1 cellular context compared by ENCODE assay signal in genomic region chr12:49417558-49417957, GRCh38.
TF ChIP-seq lines count a peak whose summit lies in the region.

No MANE protein-coding gene starts in this region.

TF ChIP-seq in HepG2, 621 proteins besides CTCF, POLR2A, EP300 and RAD21 (continued from another document):
- no peak for TF ChIP-seq KIAA2018 (CRISPR knock-in tag; IDR thresholded peaks at IDR 0.05; ENCODE audit: borderline replicate concordance)
- TF ChIP-seq ZNF550 (CRISPR knock-in tag; IDR thresholded peaks at IDR 0.05; ENCODE audit: borderline replicate concordance): no peak
- no peak for TF ChIP-seq ZNF614 (CRISPR knock-in tag; IDR thresholded peaks at IDR 0.05; ENCODE audit: borderline replicate concordance)
- TF ChIP-seq SOX6 (IDR thresholded peaks at IDR 0.05): no peak
- TF ChIP-seq SOX6 (CRISPR knock-in tag; IDR thresholded peaks at IDR 0.05): peak; percentile 33; the same call in 1 of the 2 replicates
- no peak for TF ChIP-seq ZNF326 (CRISPR knock-in tag; IDR thresholded peaks at IDR 0.05; ENCODE audit: borderline replicate concordance)
- TF ChIP-seq, protein P1, sequence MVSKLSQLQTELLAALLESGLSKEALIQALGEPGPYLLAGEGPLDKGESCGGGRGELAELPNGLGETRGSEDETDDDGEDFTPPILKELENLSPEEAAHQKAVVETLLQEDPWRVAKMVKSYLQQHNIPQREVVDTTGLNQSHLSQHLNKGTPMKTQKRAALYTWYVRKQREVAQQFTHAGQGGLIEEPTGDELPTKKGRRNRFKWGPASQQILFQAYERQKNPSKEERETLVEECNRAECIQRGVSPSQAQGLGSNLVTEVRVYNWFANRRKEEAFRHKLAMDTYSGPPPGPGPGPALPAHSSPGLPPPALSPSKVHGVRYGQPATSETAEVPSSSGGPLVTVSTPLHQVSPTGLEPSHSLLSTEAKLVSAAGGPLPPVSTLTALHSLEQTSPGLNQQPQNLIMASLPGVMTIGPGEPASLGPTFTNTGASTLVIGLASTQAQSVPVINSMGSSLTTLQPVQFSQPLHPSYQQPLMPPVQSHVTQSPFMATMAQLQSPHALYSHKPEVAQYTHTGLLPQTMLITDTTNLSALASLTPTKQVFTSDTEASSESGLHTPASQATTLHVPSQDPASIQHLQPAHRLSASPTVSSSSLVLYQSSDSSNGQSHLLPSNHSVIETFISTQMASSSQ (IDR thresholded peaks at IDR 0.05; ENCODE audit: low read depth): 0 out of 2 replicates have a peak, but pooled peaks have one; percentile 14
- TF ChIP-seq, protein P1 (CRISPR knock-in tag; IDR thresholded peaks at IDR 0.05; ENCODE audit: borderline replicate concordance): peak; percentile 37; the same call in 1 of the 2 replicates
- no peak for TF ChIP-seq SOX13 (IDR thresholded peaks at IDR 0.05)
- peak in 1 of 2 experiments; percentile 75; a peak in 2 of 4 replicates for TF ChIP-seq SOX13 (CRISPR knock-in tag; conservative IDR thresholded peaks at IDR 0.05 in 1 of 2, IDR thresholded peaks at IDR 0.05 in 1 of 2)
- TF ChIP-seq SOX5 (CRISPR knock-in tag; IDR thresholded peaks at IDR 0.05; ENCODE audit: borderline replicate concordance): peak; percentile 58; the same call in 1 of the 2 replicates
- TF ChIP-seq SATB2 (CRISPR knock-in tag; IDR thresholded peaks at IDR 0.05): no peak
- TF ChIP-seq, protein P2, sequence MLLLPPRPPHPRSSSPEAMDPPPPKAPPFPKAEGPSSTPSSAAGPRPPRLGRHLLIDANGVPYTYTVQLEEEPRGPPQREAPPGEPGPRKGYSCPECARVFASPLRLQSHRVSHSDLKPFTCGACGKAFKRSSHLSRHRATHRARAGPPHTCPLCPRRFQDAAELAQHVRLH (CRISPR knock-in tag; IDR thresholded peaks at IDR 0.05; ENCODE audit: borderline replicate concordance, low read depth): no peak
- TF ChIP-seq, protein P3, sequence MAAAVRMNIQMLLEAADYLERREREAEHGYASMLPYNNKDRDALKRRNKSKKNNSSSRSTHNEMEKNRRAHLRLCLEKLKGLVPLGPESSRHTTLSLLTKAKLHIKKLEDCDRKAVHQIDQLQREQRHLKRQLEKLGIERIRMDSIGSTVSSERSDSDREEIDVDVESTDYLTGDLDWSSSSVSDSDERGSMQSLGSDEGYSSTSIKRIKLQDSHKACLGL (CRISPR knock-in tag; IDR thresholded peaks at IDR 0.05): no peak
- TF ChIP-seq GATAD2A (CRISPR knock-in tag; IDR thresholded peaks at IDR 0.05): 0 out of 2 replicates have a peak, but pooled peaks have one; percentile 20
- 0 out of 2 replicates have a peak, but pooled peaks have one; percentile 31 for TF ChIP-seq CEBPG (CRISPR knock-in tag; IDR thresholded peaks at IDR 0.05)
- no peak for TF ChIP-seq NFYB (CRISPR knock-in tag; IDR thresholded peaks at IDR 0.05)
- no peak for TF ChIP-seq ZNF512 (CRISPR knock-in tag; IDR thresholded peaks at IDR 0.05)
